1 cellular context compared by ENCODE assay signal in genomic region chr6:108757357-108757756, GRCh38.
TF ChIP-seq lines count a peak whose summit lies in the region.

No MANE protein-coding gene starts in this region.

TF ChIP-seq in GM23338, 12 proteins besides CTCF, POLR2A, EP300 and RAD21 (continued from another document):
- TF ChIP-seq ZNF462 (CRISPR knock-in tag; IDR thresholded peaks at IDR 0.05) (no peak), EZH2phosphoT487 (IDR thresholded peaks at IDR 0.05; ENCODE audit: unreplicated experiment) (no peak), CREB1 (CRISPR knock-in tag; IDR thresholded peaks at IDR 0.05; ENCODE audit: low read depth) (no peak), ETS1 (IDR thresholded peaks at IDR 0.05) (no peak)
